ENCODE assay signal across 8 cellular contexts in the genomic region with DNA sequence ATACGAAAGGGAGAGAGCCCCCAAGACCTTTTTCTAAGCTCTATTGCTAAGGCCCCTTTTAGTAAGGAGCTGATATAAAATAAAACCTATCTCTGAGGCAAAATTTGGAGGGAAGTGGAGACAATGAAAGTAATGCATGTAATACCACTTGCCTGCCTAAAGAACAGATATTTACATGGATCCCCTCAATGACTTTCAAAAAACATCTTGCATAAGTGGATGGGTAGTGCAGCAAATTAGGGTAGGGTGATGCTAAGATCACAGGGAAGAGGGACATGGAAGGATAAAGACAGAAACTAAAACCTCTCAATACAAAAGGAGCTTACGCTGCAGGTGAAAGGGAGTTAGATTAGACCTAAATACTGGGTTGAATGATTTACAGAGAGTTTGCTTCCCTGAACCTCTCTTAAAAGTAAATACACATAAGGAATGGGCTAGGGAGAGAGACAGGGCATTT. TPM values are rescaled to one million over a fixed set of nuclear protein-coding genes. Genes with fewer than 3 reads are reported as not detected.
DNase-seq lines count a peak whose midpoint lies in the region; ATAC-seq and TF ChIP-seq lines count a peak whose summit lies in the region.

No MANE protein-coding gene starts in this region.

- peak overlapping the region; percentile 90 for H3K4me3 Mint-ChIP-seq in activated CD4-positive, alpha-beta T cell treated with anti-CD3 and anti-CD28 coated beads, Interleukin-2, amount 10 ng/mL, durations not matched to agents 7 days and 5 days
- peak overlapping the region; percentile 93 for H3K4me3 Mint-ChIP-seq in activated naive CD8-positive, alpha-beta T cell

- ATAC-seq in thoracic aorta (ENCODE audit: insufficient number of reproducible peaks, low FRiP score, low read depth) = no peak
- no peak for ATAC-seq in GM18517 (IDR thresholded peaks at IDR 0.05; ENCODE audit: unreplicated experiment)
- no peak for ATAC-seq in GM21619 (IDR thresholded peaks at IDR 0.05; ENCODE audit: unreplicated experiment)

- POLR2A ChIA-PET in activated CD4-positive, alpha-beta T cell treated with anti-CD3 and anti-CD28 coated beads, Interleukin-2, amount 10 ng/mL, durations not matched to agents 7 days and 5 days (lab: Charles Lee) = no interaction called here

- H3K27ac Mint-ChIP-seq in activated CD4-positive, alpha-beta T cell treated with anti-CD3 and anti-CD28 coated beads, Interleukin-2, amount 10 ng/mL, durations not matched to agents 7 days and 5 days = peak overlapping the region; percentile 96
- peak overlapping the region; percentile 96 for H3K27ac Mint-ChIP-seq in activated naive CD8-positive, alpha-beta T cell

- H3K27ac ChIP-seq in thoracic aorta = peak overlapping the region; percentile 77 to 90

- DNase-seq in activated CD4-positive, alpha-beta T cell treated with anti-CD3 and anti-CD28 coated beads, Interleukin-2, amount 10 ng/mL, durations not matched to agents 7 days and 5 days = no peak
- no peak for DNase-seq in activated CD4-positive, alpha-beta T cell treated with anti-CD3 and anti-CD28 coated beads for 1 hour
- no peak for DNase-seq in kidney epithelial cell (ENCODE audit: low read depth)
- no peak for DNase-seq in thoracic aorta (ENCODE audit: low spot score)
- DNase-seq in cerebellar cortex (ENCODE audit: low spot score) = no peak

- CTCF ChIA-PET in activated CD4-positive, alpha-beta T cell treated with anti-CD3 and anti-CD28 coated beads, Interleukin-2, amount 10 ng/mL, durations not matched to agents 7 days and 5 days (lab: Charles Lee) = interaction anchor here (1.0 to 1.5 kb wide), 3 partner anchors 8 to 10 kb away, joined by 3 to 6 read pairs (median 5); partner anchors contain the start of gene EIF2B4

- H3K36me3 ChIP-seq in kidney epithelial cell (ENCODE audit: control insufficient read depth, insufficient read depth, low read length) (peaks cover 4% of the 10 kb centered on the region), thoracic aorta (peaks cover 48% of the 10 kb centered on the region)

- peaks cover 30% of the 10 kb centered on the region for H3K4me1 Mint-ChIP-seq in activated CD4-positive, alpha-beta T cell treated with anti-CD3 and anti-CD28 coated beads, Interleukin-2, amount 10 ng/mL, durations not matched to agents 7 days and 5 days
- peaks cover 22% of the 10 kb centered on the region for H3K4me1 Mint-ChIP-seq in activated naive CD8-positive, alpha-beta T cell (ENCODE audit: low read depth)

- H3K36me3 Mint-ChIP-seq in activated CD4-positive, alpha-beta T cell treated with anti-CD3 and anti-CD28 coated beads, Interleukin-2, amount 10 ng/mL, durations not matched to agents 7 days and 5 days (ENCODE audit: low read depth) = peaks cover 63% of the 10 kb centered on the region
- peaks cover 5% of the 10 kb centered on the region for H3K36me3 Mint-ChIP-seq in activated naive CD8-positive, alpha-beta T cell

- no peaks in the 10 kb centered on the region for H3K9me3 Mint-ChIP-seq in activated CD4-positive, alpha-beta T cell treated with anti-CD3 and anti-CD28 coated beads, Interleukin-2, amount 10 ng/mL, durations not matched to agents 7 days and 5 days
- no peaks in the 10 kb centered on the region for H3K9me3 Mint-ChIP-seq in activated naive CD8-positive, alpha-beta T cell (ENCODE audit: low read depth)

- H3K4me3 ChIP-seq in kidney epithelial cell (ENCODE audit: low read depth, low read length) (peak overlapping the region; percentile 74), thoracic aorta (peak overlapping the region; percentile 72)

- H3K9me3 ChIP-seq in thoracic aorta = no peaks in the 10 kb centered on the region

- no peaks in the 10 kb centered on the region for H3K27me3 Mint-ChIP-seq in activated CD4-positive, alpha-beta T cell treated with anti-CD3 and anti-CD28 coated beads, Interleukin-2, amount 10 ng/mL, durations not matched to agents 7 days and 5 days
- no peaks in the 10 kb centered on the region for H3K27me3 Mint-ChIP-seq in activated naive CD8-positive, alpha-beta T cell

- H3K27me3 ChIP-seq in kidney epithelial cell (ENCODE audit: control insufficient read depth, insufficient read depth, low read length) = no peaks in the 10 kb centered on the region
- H3K27me3 ChIP-seq in thoracic aorta (replicated peaks; ENCODE audit: insufficient read depth) = no peaks in the 10 kb centered on the region

- TF ChIP-seq CTCF in kidney epithelial cell (IDR thresholded peaks at IDR 0.05; ENCODE audit: insufficient read depth, low read length, poor library complexity, severe bottlenecking) = no peak
- no peak for TF ChIP-seq CTCF in thoracic aorta (IDR thresholded peaks at IDR 0.05)

- H3K4me1 ChIP-seq in thoracic aorta (ENCODE audit: control insufficient read depth in 1 of 2, low read depth in 2 of 2) = peaks cover 11 to 15% of the 10 kb centered on the region in 2 donors

RNA-seq across cellular contexts. Expression of gene ZNF513, which starts 1.1 kb away (rescaled TPM):
- total RNA-seq in activated CD4-positive, alpha-beta T cell treated with anti-CD3 and anti-CD28 coated beads, Interleukin-2, amount 10 ng/mL, durations not matched to agents 7 days and 5 days = 10 to 100 TPM; 14.3 to 15.4 TPM
- total RNA-seq in kidney epithelial cell (10.3 and 11.5 TPM in 2 replicates), thoracic aorta (10 to 100 TPM; 10.7 to 10.9 TPM)

RNA-seq across cellular contexts. Expression of gene SNX17, which starts 9.0 kb away (rescaled TPM):
- total RNA-seq in activated CD4-positive, alpha-beta T cell treated with anti-CD3 and anti-CD28 coated beads, Interleukin-2, amount 10 ng/mL, durations not matched to agents 7 days and 5 days = 100 to 1,000 TPM; 109 to 120 TPM
- total RNA-seq in kidney epithelial cell (92.1 and 120 TPM in 2 replicates), thoracic aorta (100 to 1,000 TPM in 1 of 2 donors, 10 to 100 TPM in 1; 84.4 to 133 TPM)

RNA-seq across cellular contexts. Expression of gene EIF2B4, which starts 9.3 kb away (rescaled TPM):
- total RNA-seq in activated CD4-positive, alpha-beta T cell treated with anti-CD3 and anti-CD28 coated beads, Interleukin-2, amount 10 ng/mL, durations not matched to agents 7 days and 5 days = 10 to 100 TPM; 40.9 to 42.2 TPM
- total RNA-seq in kidney epithelial cell (39.8 and 46.7 TPM in 2 replicates), thoracic aorta (10 to 100 TPM; 31.5 to 55.4 TPM)

RNA-seq across cellular contexts. Expression of gene GTF3C2, which starts 22.8 kb away (rescaled TPM):
- total RNA-seq in activated CD4-positive, alpha-beta T cell treated with anti-CD3 and anti-CD28 coated beads, Interleukin-2, amount 10 ng/mL, durations not matched to agents 7 days and 5 days = 10 to 100 TPM; 54.3 to 59.0 TPM
- total RNA-seq in kidney epithelial cell (53.1 and 54.9 TPM in 2 replicates), thoracic aorta (10 to 100 TPM; 56.6 to 58.8 TPM)

RNA-seq across cellular contexts. Expression of gene PPM1G, which starts 30.0 kb away (rescaled TPM):
- total RNA-seq in activated CD4-positive, alpha-beta T cell treated with anti-CD3 and anti-CD28 coated beads, Interleukin-2, amount 10 ng/mL, durations not matched to agents 7 days and 5 days = 100 to 1,000 TPM; 109 TPM
- 110 and 121 TPM in 2 replicates for total RNA-seq in kidney epithelial cell
- total RNA-seq in thoracic aorta = 10 to 100 TPM; 50.2 to 50.4 TPM
